9 cellular contexts compared by ENCODE assay signal in genomic region chr9:110744753-110745522, GRCh38.
DNase-seq lines count a peak whose midpoint lies in the region; ATAC-seq and TF ChIP-seq lines count a peak whose summit lies in the region.
"Had no signal": no experiment of that assay in that cellular context is flagged by ENCODE, and none has a peak within 500 bp of the region (broad histone marks: within the 10 kb centered on the region; RNA-seq: fewer than 3 reads in every experiment).

No MANE protein-coding gene starts in this region.

- H3K36me3 Mint-ChIP-seq in T-helper 17 cell (ENCODE audit: low read depth) = no peaks in the 10 kb centered on the region

- H3K4me1 Mint-ChIP-seq in T-helper 17 cell = no peaks in the 10 kb centered on the region

- peak; percentile 97 for DNase-seq in GM23248
- DNase-seq in adrenal gland = peak; percentile 16 to 57 (median 42)
- DNase-seq in right cardiac atrium = peak in 1 of 3 donors; percentile 46
- DNase-seq in smooth muscle cell (lab: John Stamatoyannopoulos, UW; ENCODE audit: unreplicated experiment) = no peak
- DNase-seq in NCI-H526 treated with DMSO at 0.1 percent for 48 hours (lab: John Stamatoyannopoulos, UW) = no peak
- DNase-seq in NOMO-1 (lab: John Stamatoyannopoulos, UW; ENCODE audit: unreplicated experiment in 2 of 2) = no peak
- no peak for DNase-seq in T-helper 17 cell

- H3K4me3 Mint-ChIP-seq in T-helper 17 cell = no peak overlapping the region

- H3K9me3 ChIP-seq in GM23248 (ENCODE audit: low read depth) = no peaks in the 10 kb centered on the region
- H3K9me3 ChIP-seq in adrenal gland (replicated peaks in 1 of 3) = no peaks in the 10 kb centered on the region
- no peaks in the 10 kb centered on the region for H3K9me3 ChIP-seq in right cardiac atrium (ENCODE audit: control insufficient read depth, low read length)
- no peaks in the 10 kb centered on the region for H3K9me3 ChIP-seq in smooth muscle cell (replicated peaks; ENCODE audit: low read depth)
- no peaks in the 10 kb centered on the region for H3K9me3 ChIP-seq in T-helper 17 cell (ENCODE audit: control insufficient read depth, low read length, poor library complexity, severe bottlenecking)

- no peaks in the 10 kb centered on the region for H3K9me2 ChIP-seq in GM23248 (ENCODE audit: insufficient read depth)

- H3K27me3 Mint-ChIP-seq in T-helper 17 cell = no peaks in the 10 kb centered on the region

- peak overlapping the region; percentile 93 for H3K27ac ChIP-seq in GM23248
- peak overlapping the region in 2 of 5 donors; percentile 64 to 69 for H3K27ac ChIP-seq in adrenal gland
- H3K27ac ChIP-seq in right cardiac atrium (ENCODE audit: low read length) = no peak overlapping the region
- peak overlapping the region; percentile 85 for H3K27ac ChIP-seq in smooth muscle cell (ENCODE audit: low read depth)
- H3K27ac ChIP-seq: VCaP had no signal

- H3K27me3 ChIP-seq in GM23248 (replicated peaks; ENCODE audit: insufficient read depth) (no peaks in the 10 kb centered on the region), adrenal gland (no peaks in the 10 kb centered on the region), right cardiac atrium (ENCODE audit: control insufficient read depth, insufficient read depth) (no peaks in the 10 kb centered on the region), smooth muscle cell (ENCODE audit: low read depth) (no peaks in the 10 kb centered on the region)

- H3K9ac ChIP-seq in GM23248 (peak overlapping the region; percentile 56), smooth muscle cell (ENCODE audit: low read depth) (peak overlapping the region; percentile 39)

- TF ChIP-seq POLR2A in adrenal gland (IDR thresholded peaks at IDR 0.05) = no peak
- TF ChIP-seq POLR2A in GM18505 (IDR thresholded peaks at IDR 0.05; ENCODE audit: borderline replicate concordance, extremely low read depth, insufficient read depth, insufficient read length) = no peak

- peak; percentile 82 to 85 for ATAC-seq in right cardiac atrium
- ATAC-seq in T-helper 17 cell = no peak
- ATAC-seq in GM18505 (IDR thresholded peaks at IDR 0.05; ENCODE audit: unreplicated experiment) = no peak

- in situ Hi-C loops in GM23248 (cut with MboI) = no loop called here

- H3K4me2 ChIP-seq in GM23248 (ENCODE audit: unreplicated experiment) (peak overlapping the region; percentile 53), smooth muscle cell (peak overlapping the region; percentile 77)

- H3K4me1 ChIP-seq in GM23248 (ENCODE audit: insufficient read depth) = peaks cover 47% of the 10 kb centered on the region
- H3K4me1 ChIP-seq in adrenal gland (replicated peaks in 1 of 2) = peaks cover 0 to 12% of the 10 kb centered on the region in 2 donors
- H3K4me1 ChIP-seq in right cardiac atrium (ENCODE audit: control insufficient read depth, insufficient read depth, low read length) = peaks cover 2% of the 10 kb centered on the region
- peaks cover 19% of the 10 kb centered on the region for H3K4me1 ChIP-seq in smooth muscle cell (ENCODE audit: low read depth)

- intact Hi-C loops in adrenal gland (cut with DNase I) = no loop called here
- intact Hi-C loops in right cardiac atrium (cut with DNase I) = no loop called here

- H2AFZ ChIP-seq in GM23248 (peak overlapping the region; percentile 61), smooth muscle cell (ENCODE audit: low read depth) (peak overlapping the region; percentile 66)

- H3K79me2 ChIP-seq in GM23248 (ENCODE audit: insufficient read depth) = no peaks in the 10 kb centered on the region
- H3K79me2 ChIP-seq in smooth muscle cell (ENCODE audit: low read depth) = no peaks in the 10 kb centered on the region

- peak overlapping the region; percentile 15; the same call in 1 of the 2 replicates for H3K4me3 ChIP-seq in GM23248
- no peak overlapping the region for H3K4me3 ChIP-seq in adrenal gland
- H3K4me3 ChIP-seq in right cardiac atrium (ENCODE audit: low read length) = no peak overlapping the region
- H3K4me3 ChIP-seq in smooth muscle cell = no peak overlapping the region

- 3 to 6% methylated on average over 4 of the region's 4 CpGs for WGBS in GM23248 (ENCODE audit: low coverage in 1 of 2, low lambda C conversion rate in 2 of 2, missing lambda C conversion rate in 2 of 2), 2 experiments
- WGBS in adrenal gland, 4 donors = 46 to 53% (median 47%) methylated on average over 4 of the region's 4 CpGs
- WGBS in right cardiac atrium = 47% methylated on average over 4 of the region's 4 CpGs
- WGBS in smooth muscle cell (ENCODE audit: low lambda C conversion rate) = 29% methylated on average over 4 of the region's 4 CpGs

- no peak for TF ChIP-seq CTCF in adrenal gland (IDR thresholded peaks at IDR 0.05)
- TF ChIP-seq CTCF in smooth muscle cell (IDR thresholded peaks at IDR 0.05; ENCODE audit: borderline replicate concordance, insufficient read depth, poor library complexity, severe bottlenecking) = no peak

- H3F3A ChIP-seq in GM23248 (ENCODE audit: insufficient read depth) (peaks cover 55% of the 10 kb centered on the region), smooth muscle cell (ENCODE audit: low read depth) (peaks cover 9% of the 10 kb centered on the region)

- H3K36me3 ChIP-seq in GM23248 (ENCODE audit: low read depth) (no peaks in the 10 kb centered on the region), adrenal gland (replicated peaks in 1 of 2) (no peaks in the 10 kb centered on the region), smooth muscle cell (ENCODE audit: low read depth) (no peaks in the 10 kb centered on the region)

- H4K20me1 ChIP-seq in GM23248 (ENCODE audit: insufficient read depth) (no peaks in the 10 kb centered on the region), smooth muscle cell (ENCODE audit: low read depth) (no peaks in the 10 kb centered on the region)

- H3K27ac Mint-ChIP-seq in T-helper 17 cell = no peak overlapping the region

Comparison
In these comparisons a context has a peak if more than half of its experiments do, and no peak if none do; other contexts are left out.
1. DNase-seq: peak in GM23248 (single experiment) and adrenal gland (7 of 7); none in smooth muscle cell (single experiment), NCI-H526 treated with DMSO at 0.1 percent for 48 hours (single experiment), NOMO-1 (0 of 2) and T-helper 17 cell (0 of 3).
2. ATAC-seq: peak in right cardiac atrium (2 of 2); none in T-helper 17 cell (single experiment) and GM18505 (single experiment).